18 cellular contexts compared by ENCODE assay signal in the genomic region with DNA sequence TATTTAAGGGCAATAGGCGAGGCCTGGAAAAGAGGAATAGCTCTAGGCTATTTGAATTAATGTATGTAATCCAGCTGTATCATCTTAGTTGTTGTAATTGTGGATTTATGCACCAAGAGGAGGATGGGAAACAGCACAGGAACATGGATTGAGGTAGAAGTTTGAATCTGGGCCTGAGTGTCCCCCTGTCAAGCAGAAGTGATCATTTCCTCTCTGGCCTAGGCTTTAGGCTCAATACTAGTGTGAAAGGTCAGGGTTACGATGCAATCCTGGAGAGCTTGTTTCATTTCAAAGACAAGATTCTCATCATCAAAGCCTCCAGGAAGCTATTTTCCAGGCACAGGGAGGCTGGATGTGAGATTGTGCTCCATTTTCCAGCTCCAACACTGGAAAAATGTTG.
A peak's percentile ranks its signal among the peaks of the same experiment; 100 is the strongest.
DNase-seq lines count a peak whose midpoint lies in the region; ATAC-seq and TF ChIP-seq lines count a peak whose summit lies in the region.
"Had no signal": no experiment of that assay in that cellular context is flagged by ENCODE, and none has a peak within 500 bp of the region (broad histone marks: within the 10 kb centered on the region; RNA-seq: fewer than 3 reads in every experiment).

No MANE protein-coding gene starts in this region.

- H3K79me2 ChIP-seq in GM23338 (replicated peaks; ENCODE audit: insufficient read depth) = no peaks in the 10 kb centered on the region

- H3K36me3 Mint-ChIP-seq in GM23338 (ENCODE audit: low read depth) (no peaks in the 10 kb centered on the region), mesothelial cell of epicardium (no peaks in the 10 kb centered on the region)
- H3K36me3 Mint-ChIP-seq: CD8-positive, alpha-beta T cell had no signal

- TF ChIP-seq CTCF in GM23338 (conservative IDR thresholded peaks at IDR 0.05; ENCODE audit: low read depth in 2 of 2) = no peak
- no peak for TF ChIP-seq CTCF in lower lobe of right lung (IDR thresholded peaks at IDR 0.05)
- TF ChIP-seq CTCF in upper lobe of right lung (IDR thresholded peaks at IDR 0.05) = no peak
- no peak for TF ChIP-seq CTCF in mesothelial cell of epicardium (IDR thresholded peaks at IDR 0.05; ENCODE audit: unreplicated experiment)

- H3K36me3 ChIP-seq in GM23338 (ENCODE audit: insufficient read depth) (no peaks in the 10 kb centered on the region), lower lobe of right lung (no peaks in the 10 kb centered on the region), upper lobe of right lung (no peaks in the 10 kb centered on the region)
- H3K36me3 ChIP-seq: BLaER1 treated with 17β-estradiol and CSF1 and Interleukin-3, amounts not matched to agents 10 nM and 100 nM had no signal

- no peak for ATAC-seq in GM23338
- peak; percentile 54 to 58 for ATAC-seq in lower lobe of right lung
- peak; percentile 55 for ATAC-seq in upper lobe of right lung
- ATAC-seq: A549; CD8-positive, alpha-beta T cell; GM12878 had no signal

- DNase-seq in GM23338 (ENCODE audit: low spot score) (no peak), lower lobe of right lung (no peak), upper lobe of right lung (no peak), hepatic stellate cell (ENCODE audit: low spot score) (no peak), mesothelial cell of epicardium (ENCODE audit: low spot score in 2 of 2, unreplicated experiment in 2 of 2) (no peak)
- DNase-seq: AML-193; Caco-2; Calu3; CD4-positive, alpha-beta T cell; CD8-positive, alpha-beta T cell; DMS79 treated with DMSO at 0.1 percent for 48 hours; GF-D8 had no signal

- H3K4me3 Mint-ChIP-seq in GM23338 (no peak overlapping the region), mesothelial cell of epicardium (no peak overlapping the region)
- H3K4me3 Mint-ChIP-seq: B cell; CD4-positive, alpha-beta T cell; CD8-positive, alpha-beta T cell had no signal

- H2AFZ ChIP-seq in GM23338 = peak overlapping the region; percentile 85; the same call in 1 of the 2 replicates

- intact Hi-C loops in lower lobe of right lung (cut with DNase I) = no loop called here
- intact Hi-C loops in upper lobe of right lung (cut with DNase I) = no loop called here

- H3K9me3 ChIP-seq in lower lobe of right lung (no peaks in the 10 kb centered on the region), upper lobe of right lung (no peaks in the 10 kb centered on the region)
- H3K9me3 ChIP-seq: A549; BLaER1 treated with 17β-estradiol and CSF1 and Interleukin-3, amounts not matched to agents 10 nM and 100 nM; Caco-2 had no signal

- H3K27ac Mint-ChIP-seq in GM23338 (0 out of 2 replicates have a peak overlapping the region, but pooled peaks have one; percentile 21), mesothelial cell of epicardium (no peak overlapping the region)
- H3K27ac Mint-ChIP-seq: B cell; CD4-positive, alpha-beta T cell; CD8-positive, alpha-beta T cell had no signal

- H3F3A ChIP-seq in GM23338 (replicated peaks; ENCODE audit: low read depth) = no peaks in the 10 kb centered on the region

- H3K27me3 ChIP-seq in GM23338 (ENCODE audit: insufficient read depth) = no peaks in the 10 kb centered on the region
- H3K27me3 ChIP-seq in lower lobe of right lung (ENCODE audit: low read depth) = peaks cover 20% of the 10 kb centered on the region
- peaks cover 20% of the 10 kb centered on the region for H3K27me3 ChIP-seq in upper lobe of right lung
- H3K27me3 ChIP-seq: BLaER1 treated with 17β-estradiol and CSF1 and Interleukin-3, amounts not matched to agents 10 nM and 100 nM had no signal

- no peaks in the 10 kb centered on the region for H3K4me1 ChIP-seq in GM23338 (ENCODE audit: insufficient read depth)
- H3K4me1 ChIP-seq in lower lobe of right lung = no peaks in the 10 kb centered on the region
- H3K4me1 ChIP-seq in upper lobe of right lung = no peaks in the 10 kb centered on the region
- H3K4me1 ChIP-seq: A549, Caco-2 had no signal

- H3K27me3 Mint-ChIP-seq in GM23338 (ENCODE audit: insufficient read depth, low read depth, poor library complexity) (peaks cover 2% of the 10 kb centered on the region), mesothelial cell of epicardium (ENCODE audit: low read depth) (peaks cover 59% of the 10 kb centered on the region)

- H3K4me3 ChIP-seq in GM23338 (no peak overlapping the region), lower lobe of right lung (no peak overlapping the region), upper lobe of right lung (no peak overlapping the region)
- H3K4me3 ChIP-seq: A549; BLaER1 treated with 17β-estradiol and CSF1 and Interleukin-3, amounts not matched to agents 10 nM and 100 nM; GM12878 had no signal

- H3K4me1 Mint-ChIP-seq in GM23338 (no peaks in the 10 kb centered on the region), mesothelial cell of epicardium (no peaks in the 10 kb centered on the region)
- H3K4me1 Mint-ChIP-seq: B cell had no signal

- H3K9me3 Mint-ChIP-seq in GM23338 = no peaks in the 10 kb centered on the region
- no peaks in the 10 kb centered on the region for H3K9me3 Mint-ChIP-seq in mesothelial cell of epicardium
- H3K9me3 Mint-ChIP-seq: CD4-positive, alpha-beta T cell; CD8-positive, alpha-beta T cell had no signal

- no peak overlapping the region for H3K27ac ChIP-seq in GM23338 (ENCODE audit: low read depth)
- no peak overlapping the region for H3K27ac ChIP-seq in lower lobe of right lung
- H3K27ac ChIP-seq in upper lobe of right lung = no peak overlapping the region
- H3K27ac ChIP-seq: 22Rv1; A549; BLaER1 treated with 17β-estradiol and CSF1 and Interleukin-3, amounts not matched to agents 10 nM and 100 nM; C4-2B had no signal

- 0 out of 2 replicates have a peak, but pooled peaks cover 6% of the 10 kb centered on the region for H3K9me2 ChIP-seq in GM23338 (ENCODE audit: insufficient read depth)

- H3K4me2 ChIP-seq in GM23338 = no peak overlapping the region
- H3K4me2 ChIP-seq: A549 had no signal

- no peaks in the 10 kb centered on the region for H4K20me1 ChIP-seq in GM23338 (replicated peaks; ENCODE audit: insufficient read depth)
- H4K20me1 ChIP-seq: BLaER1 treated with 17β-estradiol and CSF1 and Interleukin-3, amounts not matched to agents 10 nM and 100 nM had no signal

TF ChIP-seq in GM23338, 12 proteins besides CTCF, POLR2A, EP300 and RAD21:
- TF ChIP-seq, protein P1, sequence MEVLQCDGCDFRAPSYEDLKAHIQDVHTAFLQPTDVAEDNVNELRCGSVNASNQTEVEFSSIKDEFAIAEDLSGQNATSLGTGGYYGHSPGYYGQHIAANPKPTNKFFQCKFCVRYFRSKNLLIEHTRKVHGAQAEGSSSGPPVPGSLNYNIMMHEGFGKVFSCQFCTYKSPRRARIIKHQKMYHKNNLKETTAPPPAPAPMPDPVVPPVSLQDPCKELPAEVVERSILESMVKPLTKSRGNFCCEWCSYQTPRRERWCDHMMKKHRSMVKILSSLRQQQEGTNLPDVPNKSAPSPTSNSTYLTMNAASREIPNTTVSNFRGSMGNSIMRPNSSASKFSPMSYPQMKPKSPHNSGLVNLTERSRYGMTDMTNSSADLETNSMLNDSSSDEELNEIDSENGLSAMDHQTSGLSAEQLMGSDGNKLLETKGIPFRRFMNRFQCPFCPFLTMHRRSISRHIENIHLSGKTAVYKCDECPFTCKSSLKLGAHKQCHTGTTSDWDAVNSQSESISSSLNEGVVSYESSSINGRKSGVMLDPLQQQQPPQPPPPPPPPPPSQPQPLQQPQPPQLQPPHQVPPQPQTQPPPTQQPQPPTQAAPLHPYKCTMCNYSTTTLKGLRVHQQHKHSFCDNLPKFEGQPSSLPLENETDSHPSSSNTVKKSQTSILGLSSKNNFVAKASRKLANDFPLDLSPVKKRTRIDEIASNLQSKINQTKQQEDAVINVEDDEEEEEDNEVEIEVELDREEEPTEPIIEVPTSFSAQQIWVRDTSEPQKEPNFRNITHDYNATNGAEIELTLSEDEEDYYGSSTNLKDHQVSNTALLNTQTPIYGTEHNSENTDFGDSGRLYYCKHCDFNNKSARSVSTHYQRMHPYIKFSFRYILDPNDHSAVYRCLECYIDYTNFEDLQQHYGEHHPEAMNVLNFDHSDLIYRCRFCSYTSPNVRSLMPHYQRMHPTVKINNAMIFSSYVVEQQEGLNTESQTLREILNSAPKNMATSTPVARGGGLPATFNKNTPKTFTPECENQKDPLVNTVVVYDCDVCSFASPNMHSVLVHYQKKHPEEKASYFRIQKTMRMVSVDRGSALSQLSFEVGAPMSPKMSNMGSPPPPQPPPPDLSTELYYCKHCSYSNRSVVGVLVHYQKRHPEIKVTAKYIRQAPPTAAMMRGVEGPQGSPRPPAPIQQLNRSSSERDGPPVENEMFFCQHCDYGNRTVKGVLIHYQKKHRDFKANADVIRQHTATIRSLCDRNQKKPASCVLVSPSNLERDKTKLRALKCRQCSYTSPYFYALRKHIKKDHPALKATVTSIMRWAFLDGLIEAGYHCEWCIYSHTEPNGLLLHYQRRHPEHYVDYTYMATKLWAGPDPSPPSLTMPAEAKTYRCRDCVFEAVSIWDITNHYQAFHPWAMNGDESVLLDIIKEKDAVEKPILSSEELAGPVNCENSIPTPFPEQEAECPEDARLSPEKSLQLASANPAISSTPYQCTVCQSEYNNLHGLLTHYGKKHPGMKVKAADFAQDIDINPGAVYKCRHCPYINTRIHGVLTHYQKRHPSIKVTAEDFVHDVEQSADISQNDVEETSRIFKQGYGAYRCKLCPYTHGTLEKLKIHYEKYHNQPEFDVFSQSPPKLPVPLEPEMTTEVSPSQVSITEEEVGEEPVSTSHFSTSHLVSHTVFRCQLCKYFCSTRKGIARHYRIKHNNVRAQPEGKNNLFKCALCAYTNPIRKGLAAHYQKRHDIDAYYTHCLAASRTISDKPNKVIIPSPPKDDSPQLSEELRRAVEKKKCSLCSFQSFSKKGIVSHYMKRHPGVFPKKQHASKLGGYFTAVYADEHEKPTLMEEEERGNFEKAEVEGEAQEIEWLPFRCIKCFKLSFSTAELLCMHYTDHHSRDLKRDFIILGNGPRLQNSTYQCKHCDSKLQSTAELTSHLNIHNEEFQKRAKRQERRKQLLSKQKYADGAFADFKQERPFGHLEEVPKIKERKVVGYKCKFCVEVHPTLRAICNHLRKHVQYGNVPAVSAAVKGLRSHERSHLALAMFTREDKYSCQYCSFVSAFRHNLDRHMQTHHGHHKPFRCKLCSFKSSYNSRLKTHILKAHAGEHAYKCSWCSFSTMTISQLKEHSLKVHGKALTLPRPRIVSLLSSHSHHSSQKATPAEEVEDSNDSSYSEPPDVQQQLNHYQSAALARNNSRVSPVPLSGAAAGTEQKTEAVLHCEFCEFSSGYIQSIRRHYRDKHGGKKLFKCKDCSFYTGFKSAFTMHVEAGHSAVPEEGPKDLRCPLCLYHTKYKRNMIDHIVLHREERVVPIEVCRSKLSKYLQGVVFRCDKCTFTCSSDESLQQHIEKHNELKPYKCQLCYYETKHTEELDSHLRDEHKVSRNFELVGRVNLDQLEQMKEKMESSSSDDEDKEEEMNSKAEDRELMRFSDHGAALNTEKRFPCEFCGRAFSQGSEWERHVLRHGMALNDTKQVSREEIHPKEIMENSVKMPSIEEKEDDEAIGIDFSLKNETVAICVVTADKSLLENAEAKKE (CRISPR knock-in tag; IDR thresholded peaks at IDR 0.05) = no peak
- TF ChIP-seq NANOG (IDR thresholded peaks at IDR 0.05; ENCODE audit: borderline replicate concordance) (no peak), ZNF331 (CRISPR knock-in tag; IDR thresholded peaks at IDR 0.05; ENCODE audit: low read depth) (no peak), ZNF114 (CRISPR knock-in tag; IDR thresholded peaks at IDR 0.05) (no peak)
